Comparison of ENCODE assay signal across 14 cellular contexts in the genomic region with DNA sequence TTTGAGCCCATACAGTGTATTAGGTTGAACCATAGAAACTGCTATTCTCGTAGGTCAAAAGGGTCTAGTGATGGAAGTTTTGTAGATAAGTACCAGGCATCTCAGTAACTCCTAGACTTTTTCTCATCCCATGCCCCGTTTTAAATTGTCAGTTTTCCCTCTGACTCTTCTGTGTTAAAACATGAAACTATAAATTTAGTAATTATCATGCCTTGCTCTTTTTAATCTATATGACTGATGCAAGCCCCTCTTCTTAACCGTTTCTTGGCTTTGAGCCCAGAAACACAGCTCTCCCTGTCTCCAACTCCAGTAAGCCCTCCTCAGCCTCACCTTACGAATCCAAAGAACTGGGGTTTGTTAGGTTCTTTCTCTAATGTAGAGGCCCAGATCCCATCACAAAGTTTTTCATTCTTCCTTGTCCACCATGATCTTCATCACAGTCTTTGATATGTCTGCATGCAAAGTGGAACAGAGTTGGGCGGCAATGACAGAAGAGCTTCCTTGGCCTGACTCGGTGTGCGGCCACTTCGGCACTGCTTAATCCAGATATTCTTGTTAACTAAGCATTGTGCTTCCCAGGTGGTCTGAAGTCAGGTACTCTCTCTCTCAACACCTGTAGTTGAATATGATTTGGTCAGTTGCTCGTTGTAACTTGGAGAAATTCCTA.
"Had no signal": no experiment of that assay in that cellular context is flagged by ENCODE, and none has a peak within 500 bp of the region (broad histone marks: within the 10 kb centered on the region; RNA-seq: fewer than 3 reads in every experiment).

No MANE protein-coding gene starts in this region.

- H3K9me3 Mint-ChIP-seq: stimulated activated naive CD8-positive, alpha-beta T cell treated with anti-CD3 and anti-CD28 coated beads, Interleukin-15, amount 100 ng/mL, for 72 hours had no signal

- DNase-seq: activated CD4-positive, alpha-beta T cell treated with anti-CD3 and anti-CD28 coated beads, Interleukin-2, amount 50 U/mL, for 1 hour; activated CD8-positive, alpha-beta memory T cell treated with anti-CD3 and anti-CD28 coated beads for 24 hours; activated naive CD4-positive, alpha-beta T cell treated with Interleukin-2 at 50 U/mL for 16 hours; anterior cingulate cortex; effector memory CD4-positive, alpha-beta T cell; gastrocnemius medialis; heart right ventricle; ovary; right lobe of liver; stimulated activated naive CD8-positive, alpha-beta T cell treated with anti-CD3 and anti-CD28 coated beads, Interleukin-15, amount 100 ng/mL, for 72 hours; testis had no signal

- ATAC-seq: gastrocnemius medialis; heart right ventricle; stimulated activated naive CD8-positive, alpha-beta T cell treated with anti-CD3 and anti-CD28 coated beads, Interleukin-15, amount 100 ng/mL, for 72 hours had no signal

- H3K4me3 Mint-ChIP-seq: stimulated activated naive CD8-positive, alpha-beta T cell treated with anti-CD3 and anti-CD28 coated beads, Interleukin-15, amount 100 ng/mL, for 72 hours had no signal

- H3K4me1 ChIP-seq: testis had no signal

- H3K4me1 Mint-ChIP-seq: stimulated activated naive CD8-positive, alpha-beta T cell treated with anti-CD3 and anti-CD28 coated beads, Interleukin-15, amount 100 ng/mL, for 72 hours had no signal

- H3K9me3 ChIP-seq: gastrocnemius medialis, heart right ventricle, ovary, right lobe of liver, testis had no signal

- FAIRE-seq: TTC549 had no signal

- H3K4me3 ChIP-seq: gastrocnemius medialis, heart right ventricle, ovary, right lobe of liver, smooth muscle cell, testis had no signal

- H3K27me3 Mint-ChIP-seq: stimulated activated naive CD8-positive, alpha-beta T cell treated with anti-CD3 and anti-CD28 coated beads, Interleukin-15, amount 100 ng/mL, for 72 hours had no signal

- H3K27ac Mint-ChIP-seq: stimulated activated naive CD8-positive, alpha-beta T cell treated with anti-CD3 and anti-CD28 coated beads, Interleukin-15, amount 100 ng/mL, for 72 hours had no signal

- H3K4me2 ChIP-seq: smooth muscle cell had no signal

- H3K36me3 ChIP-seq: gastrocnemius medialis, ovary had no signal

- H3K27me3 ChIP-seq: gastrocnemius medialis, heart right ventricle, ovary, right lobe of liver, testis had no signal

- H3K27ac ChIP-seq: epithelial cell of prostate, gastrocnemius medialis, heart right ventricle, ovary, testis had no signal
